In genomic region chr17:74776044-74776962, GRCh38 we compare ENCODE assay signal across 1 cellular context.
TF ChIP-seq lines count a peak whose summit lies in the region.

NAT9 (minus strand) TSS chr17:74776345; CDS start chr17:74775698, 647 bp downstream.

TF ChIP-seq in H1, 55 proteins besides CTCF, POLR2A, EP300 and RAD21 (continued from another document):
- TF ChIP-seq YY1 (IDR thresholded peaks at IDR 0.05; ENCODE audit: low read depth, low read length) = peak; percentile 62; the same call in 1 of the 2 replicates
- peak; percentile 3; the same call in 1 of the 2 replicates for TF ChIP-seq TEAD4 (IDR thresholded peaks at IDR 0.05; ENCODE audit: low read depth, low read length)
- TF ChIP-seq EGR1 (IDR thresholded peaks at IDR 0.05; ENCODE audit: borderline replicate concordance, low read depth, low read length) = peak; percentile 71; the same call in 1 of the 2 replicates
- TF ChIP-seq JUN (IDR thresholded peaks at IDR 0.05; ENCODE audit: low read depth, low read length) = no peak
- 0 out of 2 replicates have a peak, but pooled peaks have one; percentile 3 for TF ChIP-seq SP2 (IDR thresholded peaks at IDR 0.05; ENCODE audit: low read length)
- peak; percentile 91; the same call in 1 of the 2 replicates for TF ChIP-seq SP4 (IDR thresholded peaks at IDR 0.05; ENCODE audit: low read length)
- no peak for TF ChIP-seq CHD1 (IDR thresholded peaks at IDR 0.05; ENCODE audit: low read depth, low read length)
- TF ChIP-seq TBP (IDR thresholded peaks at IDR 0.05; ENCODE audit: low read depth, low read length) = 0 out of 2 replicates have a peak, but pooled peaks have one; percentile 12
- TF ChIP-seq RXRA (IDR thresholded peaks at IDR 0.05; ENCODE audit: insufficient read depth, low read depth, low read length) = no peak
- TF ChIP-seq SIN3A (conservative IDR thresholded peaks at IDR 0.05 in 1 of 2, IDR thresholded peaks at IDR 0.05 in 1 of 2; ENCODE audit: low read depth in 1 of 2, low read length in 2 of 2) = peak in 1 of 2 experiments; percentile 91; a peak in 2 of 4 replicates
- peak; percentile 64 for TF ChIP-seq PHF8 (conservative IDR thresholded peaks at IDR 0.05; ENCODE audit: low read depth, low read length)
- peak; percentile 76 for TF ChIP-seq SP1 (IDR thresholded peaks at IDR 0.05; ENCODE audit: low read depth, low read length)
- TF ChIP-seq POU5F1 (IDR thresholded peaks at IDR 0.05; ENCODE audit: low read depth, low read length) = no peak
- no peak for TF ChIP-seq BRCA1 (IDR thresholded peaks at IDR 0.05; ENCODE audit: low read depth, low read length)
- peak; percentile 48; the same call in 1 of the 2 replicates for TF ChIP-seq TAF1 (IDR thresholded peaks at IDR 0.05; ENCODE audit: low read depth, low read length)
- no peak for TF ChIP-seq SIRT6 (IDR thresholded peaks at IDR 0.05; ENCODE audit: low read length)
- peak; percentile 93 for TF ChIP-seq NRF1 (IDR thresholded peaks at IDR 0.05; ENCODE audit: low read depth, low read length)
- peak; percentile 84 for TF ChIP-seq E2F6 (IDR thresholded peaks at IDR 0.05)
- TF ChIP-seq CREB1 (IDR thresholded peaks at IDR 0.05) = peak; percentile 77; the same call in 1 of the 2 replicates
- peak; percentile 68; the same call in 1 of the 2 replicates for TF ChIP-seq GABPA (IDR thresholded peaks at IDR 0.05; ENCODE audit: borderline replicate concordance, insufficient read depth, low read length)
- 0 out of 2 replicates have a peak, but pooled peaks have one; percentile 7 for TF ChIP-seq TCF12 (IDR thresholded peaks at IDR 0.05; ENCODE audit: low read depth, low read length)
- peak; percentile 37 for TF ChIP-seq SAP30 (IDR thresholded peaks at IDR 0.05; ENCODE audit: insufficient read depth, insufficient replicate concordance, low read length)
- no peak; the same call in 1 of the 2 replicates for TF ChIP-seq BACH1 (IDR thresholded peaks at IDR 0.05; ENCODE audit: low read length)
- no peak for TF ChIP-seq RNF2 (IDR thresholded peaks at IDR 0.05; ENCODE audit: borderline replicate concordance, low read depth, low read length, missing control alignments, poor library complexity, severe bottlenecking)
- no peak for TF ChIP-seq CTBP2 (IDR thresholded peaks at IDR 0.05; ENCODE audit: borderline replicate concordance, insufficient read depth, insufficient read length, low read length)
TF ChIP-seq in H1: peak in this region for 18.
